9 cellular contexts compared by ENCODE assay signal in genomic region chr1:154154534-154155181, GRCh38. TPM values are rescaled to one million over a fixed set of nuclear protein-coding genes. Genes with fewer than 3 reads are reported as not detected.
DNase-seq lines count a peak whose midpoint lies in the region; ATAC-seq, FAIRE-seq and TF ChIP-seq lines count a peak whose summit lies in the region.
"Had no signal": no experiment of that assay in that cellular context is flagged by ENCODE, and none has a peak within 500 bp of the region (broad histone marks: within the 10 kb centered on the region; RNA-seq: fewer than 3 reads in every experiment).

Gene NUP210L, minus strand, starts transcription at chr1:154155073.

- DNase-seq in Daoy (ENCODE audit: low read depth) (peak; percentile 48), foreskin fibroblast (peak; percentile 25 to 73), posterior vena cava (ENCODE audit: low spot score) (peak; percentile 88), DMS 273 treated with DMSO at 0.1 percent for 48 hours (lab: John Stamatoyannopoulos, UW) (no peak), RCC 7860 (ENCODE audit: low spot score) (no peak)
- DNase-seq: midbrain had no signal

- FAIRE-seq in RCC 7860 (lab: Jason Lieb, UNC), result no peak

- H3K27ac ChIP-seq in VCaP, result peak within 1 kb of the TSS; percentile 70

- no peak within 1 kb of the TSS for H3K4me3 ChIP-seq in foreskin fibroblast (ENCODE audit: low read depth in 1 of 2, low read length in 2 of 2)

- no peak for TF ChIP-seq CTCF in VCaP (conservative IDR thresholded peaks at IDR 0.05)
- TF ChIP-seq CTCF in foreskin fibroblast (IDR thresholded peaks at IDR 0.05; ENCODE audit: low read depth, low read length), result no peak

- intact Hi-C loops in posterior vena cava (cut with DNase I), result no loop called here

- ATAC-seq in HG03442 (IDR thresholded peaks at IDR 0.05; ENCODE audit: unreplicated experiment) (no peak), HG03378 (IDR thresholded peaks at IDR 0.05; ENCODE audit: unreplicated experiment) (no peak)

RNA-seq across cellular contexts. Expression of gene NUP210L, which starts in this region (rescaled TPM):
- not detected in 2 replicates for total RNA-seq in Daoy (2014; rRNA removed; shearing (Covaris generic))
- under 1 TPM; 0.05 to 0.14 TPM for total RNA-seq in posterior vena cava

Comparison
In these comparisons a context has a peak if more than half of its experiments do, and no peak if none do; other contexts are left out.
1. Peak in DNase-seq in Daoy; RNA of the gene not detected or under 1 TPM.
2. Peak in DNase-seq in posterior vena cava; RNA of the gene not detected or under 1 TPM.
3. DNase-seq: peak in foreskin fibroblast (2 of 2); none in DMS 273 treated with DMSO at 0.1 percent for 48 hours (single experiment) and RCC 7860 (single experiment).